ENCODE assay signal across 24 cellular contexts in the genomic region with DNA sequence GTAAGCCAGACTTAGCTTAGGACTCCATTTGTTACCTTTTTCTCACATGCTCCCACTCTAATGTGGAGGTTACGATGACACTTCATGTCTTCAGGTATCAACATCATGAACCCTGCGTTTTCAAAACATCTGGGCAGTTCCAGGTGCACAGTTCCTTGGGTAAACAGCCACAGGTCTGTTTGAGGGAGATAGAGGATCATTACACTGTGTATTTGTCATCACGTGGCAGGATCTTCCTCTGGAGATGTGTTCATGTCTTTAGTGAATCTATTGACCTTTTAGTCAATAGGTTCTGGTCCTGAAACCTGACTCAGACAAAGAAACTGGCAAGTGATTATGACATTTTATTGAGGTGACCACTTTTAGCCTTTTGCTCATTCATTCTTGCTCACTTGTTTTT.
"Had no signal": no experiment of that assay in that cellular context is flagged by ENCODE, and none has a peak within 500 bp of the region (broad histone marks: within the 10 kb centered on the region; RNA-seq: fewer than 3 reads in every experiment).

No MANE protein-coding gene starts in this region.

- DNase-seq: activated CD4-positive, alpha-beta memory T cell treated with anti-CD3 and anti-CD28 coated beads, Interleukin-2, amount 10 ng/mL, durations not matched to agents 7 days and 5 days; activated CD4-positive, alpha-beta T cell treated with anti-CD3 and anti-CD28 coated beads, Interleukin-2, amount 50 U/mL, for 1 hour; activated CD4-positive, CD25-positive, alpha-beta regulatory T cell; activated effector memory CD4-positive, alpha-beta T cell treated with anti-CD3 and anti-CD28 coated beads, Interleukin-2, amount 50 U/mL, for 16 hours; activated naive CD4-positive, alpha-beta T cell treated with Interleukin-2 at 50 U/mL for 16 hours; adrenal gland; anterior cingulate cortex; caudate nucleus; NCI-H1092; NCI-H1417; NCI-H1930; NCI-H2171; NCI-H2227 treated with DMSO at 0.1 percent for 48 hours; NCI-H446 treated with DMSO at 0.1 percent for 48 hours; NCI-H524 treated with DMSO at 0.1 percent for 48 hours; NK-92 treated with Interleukin-12 subunit alpha and Interleukin-12 subunit beta, amount 100 ng/mL, for 24 hours; OCI-M1; RPMI8226; T-helper 1 cell had no signal

- H3K36me3 ChIP-seq: adrenal gland had no signal

- H3K27ac ChIP-seq: adrenal gland, coronary artery, SK-N-MC, VCaP had no signal

- H3K9me3 ChIP-seq: adrenal gland had no signal

- H3K4me1 ChIP-seq: adrenal gland had no signal

- ATAC-seq: Panc1, Right ventricle myocardium inferior had no signal

- H3K27me3 ChIP-seq: adrenal gland had no signal

- H3K4me3 ChIP-seq: adrenal gland, coronary artery, SK-N-MC had no signal
